In the genomic region with DNA sequence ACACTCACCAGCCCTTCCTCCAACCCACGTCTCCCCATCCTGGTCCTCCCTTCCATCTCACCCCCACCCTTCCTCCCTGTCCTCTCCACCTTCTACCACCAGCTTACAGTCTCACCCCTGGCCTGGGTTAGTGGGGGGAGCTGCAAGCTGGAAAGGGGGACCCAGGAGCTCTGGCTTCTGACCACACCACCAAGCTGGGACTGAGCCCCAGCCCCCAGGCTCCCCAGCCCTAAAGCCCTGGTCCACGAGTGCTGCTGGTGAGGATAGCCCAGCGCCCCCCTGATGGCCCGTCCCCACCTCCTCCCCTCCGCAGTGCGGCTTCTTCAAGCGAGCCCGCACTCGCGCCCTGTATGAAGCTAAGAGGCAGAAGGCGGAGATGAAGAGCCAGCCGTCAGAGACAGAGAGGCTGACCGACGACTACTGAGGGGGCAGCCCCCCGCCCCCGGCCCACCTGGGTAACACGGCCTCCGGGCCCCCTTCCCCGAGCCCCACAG, we compare ENCODE assay signal across 12 cellular contexts.
"Had no signal": no experiment of that assay in that cellular context is flagged by ENCODE, and none has a peak within 500 bp of the region (broad histone marks: within the 10 kb centered on the region; RNA-seq: fewer than 3 reads in every experiment).

No MANE protein-coding gene starts in this region.

- H3K4me1 ChIP-seq: foreskin keratinocyte, left lung, right lobe of liver, stomach, vagina had no signal

- H3K4me3 ChIP-seq: left lung, right lobe of liver, stomach, thoracic aorta, vagina had no signal

- H3K27ac ChIP-seq: foreskin keratinocyte, left lung, right lobe of liver, stomach, vagina, VCaP had no signal

- H3K4me1 Mint-ChIP-seq: activated CD4-positive, alpha-beta memory T cell treated with anti-CD3 and anti-CD28 coated beads, Interleukin-2, amount 10 ng/mL, durations not matched to agents 7 days and 5 days; activated naive CD8-positive, alpha-beta T cell treated with anti-CD3 and anti-CD28 coated beads, Interleukin-2, amount 10 ng/mL, durations not matched to agents 7 days and 5 days had no signal

- H3K27ac Mint-ChIP-seq: activated CD4-positive, alpha-beta memory T cell treated with anti-CD3 and anti-CD28 coated beads, Interleukin-2, amount 10 ng/mL, durations not matched to agents 7 days and 5 days; activated naive CD8-positive, alpha-beta T cell treated with anti-CD3 and anti-CD28 coated beads, Interleukin-2, amount 10 ng/mL, durations not matched to agents 7 days and 5 days; activated T-cell treated with anti-CD3 and anti-CD28 coated beads, Interleukin-2, amount 50 U/mL, for 72 hours had no signal

- H3K9me3 ChIP-seq: left lung, right lobe of liver, stomach, thoracic aorta, vagina had no signal

- H3K36me3 ChIP-seq: right lobe of liver, vagina had no signal

- H3K27me3 ChIP-seq: foreskin keratinocyte, left lung, right lobe of liver, stomach, vagina had no signal

- FAIRE-seq: bronchial epithelial cell, endometrium had no signal

- H3K36me3 Mint-ChIP-seq: activated naive CD8-positive, alpha-beta T cell treated with anti-CD3 and anti-CD28 coated beads, Interleukin-2, amount 10 ng/mL, durations not matched to agents 7 days and 5 days had no signal

- H3K4me3 Mint-ChIP-seq: activated CD4-positive, alpha-beta memory T cell treated with anti-CD3 and anti-CD28 coated beads, Interleukin-2, amount 10 ng/mL, durations not matched to agents 7 days and 5 days; activated naive CD8-positive, alpha-beta T cell treated with anti-CD3 and anti-CD28 coated beads, Interleukin-2, amount 10 ng/mL, durations not matched to agents 7 days and 5 days; activated T-cell treated with anti-CD3 and anti-CD28 coated beads, Interleukin-2, amount 50 U/mL, for 72 hours had no signal

- H3K27me3 Mint-ChIP-seq: activated CD4-positive, alpha-beta memory T cell treated with anti-CD3 and anti-CD28 coated beads, Interleukin-2, amount 10 ng/mL, durations not matched to agents 7 days and 5 days; activated naive CD8-positive, alpha-beta T cell treated with anti-CD3 and anti-CD28 coated beads, Interleukin-2, amount 10 ng/mL, durations not matched to agents 7 days and 5 days had no signal

- H3K9me3 Mint-ChIP-seq: activated CD4-positive, alpha-beta memory T cell treated with anti-CD3 and anti-CD28 coated beads, Interleukin-2, amount 10 ng/mL, durations not matched to agents 7 days and 5 days; activated naive CD8-positive, alpha-beta T cell treated with anti-CD3 and anti-CD28 coated beads, Interleukin-2, amount 10 ng/mL, durations not matched to agents 7 days and 5 days; activated T-cell treated with anti-CD3 and anti-CD28 coated beads, Interleukin-2, amount 50 U/mL, for 72 hours had no signal
